In genomic region chr12:65505321-65506121, GRCh38 we compare ENCODE assay signal across 1 cellular context.
A peak's percentile ranks its signal among the peaks of the same experiment; 100 is the strongest.
TF ChIP-seq lines count a peak whose summit lies in the region.

No MANE protein-coding gene starts in this region.

TF ChIP-seq in HEK293, 187 proteins besides CTCF, POLR2A, EP300 and RAD21 (continued from another document):
- TF ChIP-seq, protein P1, sequence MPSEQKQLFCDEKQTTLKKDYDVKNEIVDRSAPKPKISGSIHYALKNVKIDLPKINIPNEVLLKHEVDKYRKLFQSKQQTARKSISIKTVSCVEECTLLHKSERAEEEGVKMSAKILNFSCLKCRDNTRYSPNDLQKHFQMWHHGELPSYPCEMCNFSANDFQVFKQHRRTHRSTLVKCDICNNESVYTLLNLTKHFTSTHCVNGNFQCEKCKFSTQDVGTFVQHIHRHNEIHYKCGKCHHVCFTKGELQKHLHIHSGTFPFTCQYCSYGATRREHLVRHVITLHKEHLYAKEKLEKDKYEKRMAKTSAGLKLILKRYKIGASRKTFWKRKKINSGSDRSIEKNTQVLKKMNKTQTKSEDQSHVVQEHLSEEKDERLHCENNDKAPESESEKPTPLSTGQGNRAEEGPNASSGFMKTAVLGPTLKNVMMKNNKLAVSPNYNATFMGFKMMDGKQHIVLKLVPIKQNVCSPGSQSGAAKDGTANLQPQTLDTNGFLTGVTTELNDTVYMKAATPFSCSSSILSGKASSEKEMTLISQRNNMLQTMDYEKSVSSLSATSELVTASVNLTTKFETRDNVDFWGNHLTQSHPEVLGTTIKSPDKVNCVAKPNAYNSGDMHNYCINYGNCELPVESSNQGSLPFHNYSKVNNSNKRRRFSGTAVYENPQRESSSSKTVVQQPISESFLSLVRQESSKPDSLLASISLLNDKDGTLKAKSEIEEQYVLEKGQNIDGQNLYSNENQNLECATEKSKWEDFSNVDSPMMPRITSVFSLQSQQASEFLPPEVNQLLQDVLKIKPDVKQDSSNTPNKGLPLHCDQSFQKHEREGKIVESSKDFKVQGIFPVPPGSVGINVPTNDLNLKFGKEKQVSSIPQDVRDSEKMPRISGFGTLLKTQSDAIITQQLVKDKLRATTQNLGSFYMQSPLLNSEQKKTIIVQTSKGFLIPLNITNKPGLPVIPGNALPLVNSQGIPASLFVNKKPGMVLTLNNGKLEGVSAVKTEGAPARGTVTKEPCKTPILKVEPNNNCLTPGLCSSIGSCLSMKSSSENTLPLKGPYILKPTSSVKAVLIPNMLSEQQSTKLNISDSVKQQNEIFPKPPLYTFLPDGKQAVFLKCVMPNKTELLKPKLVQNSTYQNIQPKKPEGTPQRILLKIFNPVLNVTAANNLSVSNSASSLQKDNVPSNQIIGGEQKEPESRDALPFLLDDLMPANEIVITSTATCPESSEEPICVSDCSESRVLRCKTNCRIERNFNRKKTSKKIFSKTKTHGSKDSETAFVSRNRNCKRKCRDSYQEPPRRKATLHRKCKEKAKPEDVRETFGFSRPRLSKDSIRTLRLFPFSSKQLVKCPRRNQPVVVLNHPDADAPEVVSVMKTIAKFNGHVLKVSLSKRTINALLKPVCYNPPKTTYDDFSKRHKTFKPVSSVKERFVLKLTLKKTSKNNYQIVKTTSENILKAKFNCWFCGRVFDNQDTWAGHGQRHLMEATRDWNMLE (tag by site-specific recombination; conservative IDR thresholded peaks at IDR 0.05; ENCODE audit: low read depth): no peak
- TF ChIP-seq SCRT2 (tag by site-specific recombination; IDR thresholded peaks at IDR 0.05): peak; percentile 90
- peak; percentile 73 for TF ChIP-seq SCRT1 (tag by site-specific recombination; IDR thresholded peaks at IDR 0.05; ENCODE audit: borderline replicate concordance)
- TF ChIP-seq ZNF621 (tag by site-specific recombination; IDR thresholded peaks at IDR 0.05): no peak
